In the genomic region with DNA sequence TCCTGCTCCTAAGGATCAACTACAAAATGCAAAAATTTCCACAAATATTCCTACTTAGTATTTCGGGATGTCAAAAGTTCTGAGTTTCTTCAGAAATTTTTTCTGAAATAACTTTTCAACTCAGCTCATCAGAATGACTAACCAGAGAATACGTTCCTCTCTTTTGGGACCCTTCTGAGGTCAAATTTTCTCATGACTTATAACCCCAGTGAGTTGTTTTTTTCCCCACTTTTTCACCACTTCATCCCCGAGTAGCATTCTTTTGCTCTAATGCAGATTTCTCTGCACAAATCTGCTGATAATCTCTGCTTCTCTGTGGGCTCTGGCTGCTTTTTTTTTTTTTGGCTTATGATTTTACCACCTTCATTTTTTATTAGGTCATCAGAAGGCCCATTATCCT, we compare ENCODE assay signal across 17 cellular contexts. TPM values are rescaled to one million over a fixed set of nuclear protein-coding genes. Genes with fewer than 3 reads are reported as not detected.
DNase-seq lines count a peak whose midpoint lies in the region; ATAC-seq and TF ChIP-seq lines count a peak whose summit lies in the region.
"Had no signal": no experiment of that assay in that cellular context is flagged by ENCODE, and none has a peak within 500 bp of the region (broad histone marks: within the 10 kb centered on the region; RNA-seq: fewer than 3 reads in every experiment).

No MANE protein-coding gene starts in this region.

- H3K36me3 Mint-ChIP-seq in naive B cell = no peaks in the 10 kb centered on the region
- H3K36me3 Mint-ChIP-seq: WTC11 had no signal

- no peak for TF ChIP-seq CTCF in left ventricle myocardium inferior (IDR thresholded peaks at IDR 0.05; ENCODE audit: borderline replicate concordance)

- H3K4me3 Mint-ChIP-seq in naive B cell = peak overlapping the region in 2 of 8 donors; percentile 10 to 83
- H3K4me3 Mint-ChIP-seq: WTC11 had no signal

- H3K27me3 ChIP-seq in left ventricle myocardium inferior (ENCODE audit: low read depth) = no peaks in the 10 kb centered on the region
- H3K27me3 ChIP-seq: BE2C, cardiac muscle cell had no signal

- ATAC-seq in naive B cell (ENCODE audit: low read depth in 2 of 2) (no peak), HG02885 (IDR thresholded peaks at IDR 0.05; ENCODE audit: poor library complexity, unreplicated experiment) (no peak), GM21825 (IDR thresholded peaks at IDR 0.05; ENCODE audit: unreplicated experiment) (no peak), HG03439 (IDR thresholded peaks at IDR 0.05; ENCODE audit: unreplicated experiment) (no peak)
- ATAC-seq: WTC11 had no signal

- no peak overlapping the region for H3K4me3 ChIP-seq in left ventricle myocardium inferior
- H3K4me3 ChIP-seq: cardiac muscle cell had no signal

- H3K27ac Mint-ChIP-seq in naive B cell = peak overlapping the region in 5 of 6 donors; percentile 24 to 85 (median 31)
- H3K27ac Mint-ChIP-seq: WTC11 had no signal

- no peaks in the 10 kb centered on the region for H3K9me3 Mint-ChIP-seq in naive B cell

- DNase-seq in left ventricle myocardium inferior (no peak), cardiac septum (ENCODE audit: low spot score) (no peak), amniotic epithelial cell (ENCODE audit: low read depth) (peak; percentile 66), naive B cell (no peak), mesenteric fat pad (ENCODE audit: low spot score) (no peak)
- DNase-seq: BE2C; DND-41; NCI-H187 treated with DMSO at 0.1 percent for 48 hours; NCI-H774; nucleus accumbens; stimulated activated CD4-positive, alpha-beta T cell treated with anti-CD3 and anti-CD28 coated beads, Interleukin-15, amount 100 ng/mL, for 24 hours had no signal

- no peaks in the 10 kb centered on the region for H3K36me3 ChIP-seq in left ventricle myocardium inferior
- H3K36me3 ChIP-seq: BE2C, cardiac muscle cell had no signal

- no peaks in the 10 kb centered on the region for H3K9me3 ChIP-seq in left ventricle myocardium inferior (replicated peaks)
- H3K9me3 ChIP-seq: BE2C had no signal

- H3K27ac ChIP-seq in left ventricle myocardium inferior (replicated peaks) = peak overlapping the region; percentile 66
- H3K27ac ChIP-seq: cardiac muscle cell, HL-60 had no signal

- H3K27me3 Mint-ChIP-seq in naive B cell = no peaks in the 10 kb centered on the region

- H3K4me1 Mint-ChIP-seq in naive B cell = peaks cover 51 to 72% (median 71%) of the 10 kb centered on the region in 3 donors

- peaks cover 45% of the 10 kb centered on the region for H3K4me1 ChIP-seq in left ventricle myocardium inferior
- H3K4me1 ChIP-seq: BE2C had no signal

- intact Hi-C loops in left ventricle myocardium inferior (cut with micrococcal nuclease) (no loop called here), cardiac septum (cut with DNase I) (no loop called here)

RNA-seq across cellular contexts. Expression of a gene that starts 41.5 kb away (rescaled TPM):
- total RNA-seq in left ventricle myocardium inferior (44.1 TPM), cardiac septum (17.6 TPM), mesenteric fat pad (24.4 TPM)
- polyA plus RNA-seq in naive B cell (ENCODE audit: low read depth in 6 of 6) = 10 to 100 TPM in 3 of 6 donors, 1 to 10 TPM in 3; 5.8 to 15.5 (median 10.1) TPM
